ENCODE assay signal across 8 cellular contexts in the genomic region with DNA sequence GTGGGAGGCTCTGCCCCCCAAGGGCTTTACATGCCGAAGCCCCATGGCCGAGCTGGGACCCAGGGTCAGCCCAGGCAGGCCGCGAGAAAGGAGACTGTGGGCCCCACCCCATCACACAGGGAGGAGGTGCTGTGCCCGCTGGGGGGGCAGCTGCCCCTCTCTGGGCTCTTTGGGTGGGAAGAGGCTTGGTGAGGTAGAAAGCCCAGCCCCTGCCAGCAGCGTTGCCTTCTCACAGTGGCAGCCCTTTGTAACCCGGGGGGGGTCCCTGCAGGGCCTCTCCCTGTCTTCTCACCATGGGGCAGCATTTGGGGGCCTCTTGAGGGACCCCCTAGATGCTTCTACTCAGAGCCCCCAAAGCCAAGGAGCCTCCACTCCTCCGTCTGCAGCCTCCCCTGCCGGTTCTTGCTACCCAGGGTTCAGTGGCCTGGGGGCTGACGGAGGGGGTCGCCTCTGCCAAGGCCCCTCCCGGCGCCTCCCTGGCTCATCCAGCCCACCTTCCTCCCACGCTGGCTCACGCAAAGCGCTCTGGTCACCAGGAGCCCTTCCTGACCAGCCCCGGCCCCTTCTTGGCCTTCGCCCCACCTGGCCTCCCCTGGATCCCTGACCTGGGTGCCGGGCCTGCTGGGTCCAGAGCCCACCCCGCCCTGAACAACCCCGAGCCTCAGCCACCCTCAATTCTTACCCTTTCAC.
A peak's percentile ranks its signal among the peaks of the same experiment; 100 is the strongest.
DNase-seq lines count a peak whose midpoint lies in the region; ATAC-seq and TF ChIP-seq lines count a peak whose summit lies in the region.
"Not testable (repeated sequence)": the region's sequence is repeated elsewhere in the genome, so short reads cannot be mapped to it uniquely, and the experiment has no call there.

No MANE protein-coding gene starts in this region.

- not testable (repeated sequence) for H3K27me3 ChIP-seq in HUES6 (ENCODE audit: control insufficient read depth, insufficient read depth, low read length); SU-DHL-6 (ENCODE audit: low read length); iPS-20b (ENCODE audit: insufficient read depth, low read length); neural cell (ENCODE audit: insufficient read depth, low read depth, low read length)

- DNase-seq in AG09309 (ENCODE audit: low read depth); activated naive CD8-positive, alpha-beta T cell treated with anti-CD3 and anti-CD28 coated beads, Interleukin-2, amount 10 ng/mL, durations not matched to agents 7 days and 5 days; effector memory CD8-positive, alpha-beta T cell: not testable (repeated sequence)

- not testable (repeated sequence) for H3K4me1 Mint-ChIP-seq in activated naive CD8-positive, alpha-beta T cell treated with anti-CD3 and anti-CD28 coated beads, Interleukin-2, amount 10 ng/mL, durations not matched to agents 7 days and 5 days; effector memory CD8-positive, alpha-beta T cell (ENCODE audit: low read depth in 2 of 2); stimulated activated naive CD8-positive, alpha-beta T cell treated with anti-CD3 and anti-CD28 coated beads, Interleukin-15, Interleukin-2, amounts not matched to agents 100 ng/mL and 50 ng/mL, for 24 hours (ENCODE audit: low read depth)

- peak overlapping the region; percentile 42 for H3K27ac Mint-ChIP-seq in activated naive CD8-positive, alpha-beta T cell treated with anti-CD3 and anti-CD28 coated beads, Interleukin-2, amount 10 ng/mL, durations not matched to agents 7 days and 5 days
- H3K27ac Mint-ChIP-seq in effector memory CD8-positive, alpha-beta T cell; stimulated activated naive CD8-positive, alpha-beta T cell treated with anti-CD3 and anti-CD28 coated beads, Interleukin-15, Interleukin-2, amounts not matched to agents 100 ng/mL and 50 ng/mL, for 24 hours: not testable (repeated sequence)

- not testable (repeated sequence) for H3K9ac ChIP-seq in HUES6 (ENCODE audit: low read length); iPS-20b (ENCODE audit: low read depth, low read length)
- H3K9ac ChIP-seq in SU-DHL-6 (ENCODE audit: low read length) (peak overlapping the region; percentile 26; the same call in 1 of the 2 replicates), neural cell (ENCODE audit: low read length) (peak overlapping the region; percentile 38)

- H4K20me1 ChIP-seq in SU-DHL-6 (ENCODE audit: low read depth, low read length); neural cell (ENCODE audit: insufficient read depth): not testable (repeated sequence)

- H3K4me2 ChIP-seq in SU-DHL-6 (ENCODE audit: low read depth, low read length, poor library complexity, severe bottlenecking); neural cell (ENCODE audit: low read length): not testable (repeated sequence)

- H3K9me3 ChIP-seq in HUES6 (ENCODE audit: control insufficient read depth, insufficient read depth, low read depth, low read length); SU-DHL-6 (ENCODE audit: insufficient read depth, low read length); iPS-20b (ENCODE audit: insufficient read depth, low read depth, low read length); neural cell (ENCODE audit: low read length): not testable (repeated sequence)

- TF ChIP-seq EP300 in neural cell (conservative IDR thresholded peaks at IDR 0.05; ENCODE audit: poor library complexity, severe bottlenecking), result not testable (repeated sequence)

- ATAC-seq in activated naive CD8-positive, alpha-beta T cell treated with anti-CD3 and anti-CD28 coated beads, Interleukin-2, amount 10 ng/mL, durations not matched to agents 7 days and 5 days (ENCODE audit: low read depth), result peak; percentile 25
- not testable (repeated sequence) for ATAC-seq in effector memory CD8-positive, alpha-beta T cell (replicated peaks)

- not testable (repeated sequence) for H3F3A ChIP-seq in SU-DHL-6 (ENCODE audit: insufficient read depth); neural cell (ENCODE audit: insufficient read depth, low read length, poor library complexity, severe bottlenecking)

- not testable (repeated sequence) for H2AFZ ChIP-seq in SU-DHL-6 (ENCODE audit: low read depth, low read length, severe bottlenecking); neural cell (ENCODE audit: low read depth, low read length)

- not testable (repeated sequence) for H3K27ac ChIP-seq in HUES6 (ENCODE audit: low read depth, low read length); SU-DHL-6 (ENCODE audit: low read depth, low read length); iPS-20b (ENCODE audit: low read length); neural cell (ENCODE audit: low read length)

- H3K36me3 Mint-ChIP-seq in activated naive CD8-positive, alpha-beta T cell treated with anti-CD3 and anti-CD28 coated beads, Interleukin-2, amount 10 ng/mL, durations not matched to agents 7 days and 5 days; effector memory CD8-positive, alpha-beta T cell (ENCODE audit: insufficient read depth); stimulated activated naive CD8-positive, alpha-beta T cell treated with anti-CD3 and anti-CD28 coated beads, Interleukin-15, Interleukin-2, amounts not matched to agents 100 ng/mL and 50 ng/mL, for 24 hours (ENCODE audit: low read depth): not testable (repeated sequence)

- not testable (repeated sequence) for H3K79me2 ChIP-seq in SU-DHL-6 (ENCODE audit: insufficient read depth, low read length); neural cell (replicated peaks; ENCODE audit: insufficient read depth, low read length)

- POLR2A ChIA-PET in activated naive CD8-positive, alpha-beta T cell treated with anti-CD3 and anti-CD28 coated beads, Interleukin-2, amount 10 ng/mL, durations not matched to agents 7 days and 5 days (lab: Charles Lee), result not testable (repeated sequence)

- H3K4me3 ChIP-seq in AG09309 (ENCODE audit: control insufficient read depth, low read depth, low read length) (peak overlapping the region; percentile 53), HUES6 (ENCODE audit: low read depth, low read length) (peak overlapping the region; percentile 40), iPS-20b (ENCODE audit: low read length) (peak overlapping the region; percentile 60; the same call in 1 of the 2 replicates), neural cell (ENCODE audit: low read length) (peak overlapping the region; percentile 48)
- H3K4me3 ChIP-seq in SU-DHL-6 (ENCODE audit: insufficient read depth, low read length, poor library complexity, severe bottlenecking), result not testable (repeated sequence)

- H3K27me3 Mint-ChIP-seq in activated naive CD8-positive, alpha-beta T cell treated with anti-CD3 and anti-CD28 coated beads, Interleukin-2, amount 10 ng/mL, durations not matched to agents 7 days and 5 days; effector memory CD8-positive, alpha-beta T cell; stimulated activated naive CD8-positive, alpha-beta T cell treated with anti-CD3 and anti-CD28 coated beads, Interleukin-15, Interleukin-2, amounts not matched to agents 100 ng/mL and 50 ng/mL, for 24 hours: not testable (repeated sequence)

- H3K9me3 Mint-ChIP-seq in activated naive CD8-positive, alpha-beta T cell treated with anti-CD3 and anti-CD28 coated beads, Interleukin-2, amount 10 ng/mL, durations not matched to agents 7 days and 5 days; effector memory CD8-positive, alpha-beta T cell; stimulated activated naive CD8-positive, alpha-beta T cell treated with anti-CD3 and anti-CD28 coated beads, Interleukin-15, Interleukin-2, amounts not matched to agents 100 ng/mL and 50 ng/mL, for 24 hours: not testable (repeated sequence)

- H3K36me3 ChIP-seq in HUES6 (ENCODE audit: control insufficient read depth, insufficient read depth, low read length); SU-DHL-6 (ENCODE audit: low read length); iPS-20b (ENCODE audit: insufficient read depth, low read depth, low read length); neural cell (ENCODE audit: insufficient read depth, low read length): not testable (repeated sequence)

- TF ChIP-seq RAD21 in neural cell (conservative IDR thresholded peaks at IDR 0.05), result not testable (repeated sequence)

- not testable (repeated sequence) for H3K4me1 ChIP-seq in HUES6 (ENCODE audit: control insufficient read depth, insufficient read depth, low read length); iPS-20b (ENCODE audit: insufficient read depth, low read length)

- not testable (repeated sequence) for H3K9me2 ChIP-seq in SU-DHL-6 (replicated peaks; ENCODE audit: insufficient read depth, low read length); neural cell (ENCODE audit: insufficient read depth, low read length)

- peak overlapping the region; percentile 86 for H3K4me3 Mint-ChIP-seq in activated naive CD8-positive, alpha-beta T cell treated with anti-CD3 and anti-CD28 coated beads, Interleukin-2, amount 10 ng/mL, durations not matched to agents 7 days and 5 days
- peak overlapping the region; percentile 41 to 43 for H3K4me3 Mint-ChIP-seq in effector memory CD8-positive, alpha-beta T cell
- H3K4me3 Mint-ChIP-seq in stimulated activated naive CD8-positive, alpha-beta T cell treated with anti-CD3 and anti-CD28 coated beads, Interleukin-15, Interleukin-2, amounts not matched to agents 100 ng/mL and 50 ng/mL, for 24 hours, result peak overlapping the region; percentile 66

- TF ChIP-seq CTCF in AG09309 (IDR thresholded peaks at IDR 0.05; ENCODE audit: control insufficient read depth, insufficient read depth, low read depth, low read length, missing control alignments); SU-DHL-6 (IDR thresholded peaks at IDR 0.05; ENCODE audit: insufficient read depth, low read length, poor library complexity, severe bottlenecking); neural cell (IDR thresholded peaks at IDR 0.05; ENCODE audit: poor library complexity, severe bottlenecking): not testable (repeated sequence)
